8 cellular contexts compared by ENCODE assay signal in genomic region chr9:4299006-4299795, GRCh38. TPM values are rescaled to one million over a fixed set of nuclear protein-coding genes. Genes with fewer than 3 reads are reported as not detected.
DNase-seq lines count a peak whose midpoint lies in the region; ATAC-seq and TF ChIP-seq lines count a peak whose summit lies in the region.

No MANE protein-coding gene starts in this region.

- no peak overlapping the region for H3K27ac ChIP-seq in CD4-positive, alpha-beta memory T cell (ENCODE audit: low read depth, low read length)
- no peak overlapping the region for H3K27ac ChIP-seq in HUES6 (ENCODE audit: low read depth, low read length)

- peaks cover 0 to 12% of the 10 kb centered on the region in 2 donors for H3K36me3 Mint-ChIP-seq in CD4-positive, alpha-beta memory T cell

- no peaks in the 10 kb centered on the region for H3K27me3 ChIP-seq in CD4-positive, alpha-beta memory T cell (ENCODE audit: insufficient read depth, low read length)
- H3K27me3 ChIP-seq in HUES6 (ENCODE audit: control insufficient read depth, insufficient read depth, low read length): peaks cover 71% of the 10 kb centered on the region

- H3K4me3 ChIP-seq in CD4-positive, alpha-beta memory T cell (ENCODE audit: low read length in 2 of 2): peak overlapping the region; percentile 26 to 72
- H3K4me3 ChIP-seq in HUES6 (ENCODE audit: low read depth, low read length): peak overlapping the region; percentile 71

- intact Hi-C loops in CD4-positive, alpha-beta memory T cell (cut with micrococcal nuclease): loop anchor here (2.0 kb wide), 1 partner anchor 772 kb away; the partner anchor contains the start of gene RFX3

- no peaks in the 10 kb centered on the region for H3K36me3 ChIP-seq in CD4-positive, alpha-beta memory T cell (ENCODE audit: insufficient read depth, low read length)
- no peaks in the 10 kb centered on the region for H3K36me3 ChIP-seq in HUES6 (ENCODE audit: control insufficient read depth, insufficient read depth, low read length)

- peak overlapping the region in 6 of 7 donors; percentile 25 to 91 (median 62) for H3K27ac Mint-ChIP-seq in CD4-positive, alpha-beta memory T cell

- peak overlapping the region; percentile 93 to 98 (median 96) for H3K4me3 Mint-ChIP-seq in CD4-positive, alpha-beta memory T cell

- CTCF ChIA-PET in CD4-positive, alpha-beta memory T cell (lab: Charles Lee; ENCODE audit: partially characterized antibody): no interaction called here

- no peak for TF ChIP-seq CTCF in omental fat pad (IDR thresholded peaks at IDR 0.05)

- peak; percentile 13 for ATAC-seq in omental fat pad (ENCODE audit: low FRiP score)
- ATAC-seq in HG03039 (IDR thresholded peaks at IDR 0.05; ENCODE audit: unreplicated experiment): no peak
- ATAC-seq in GM21528 (IDR thresholded peaks at IDR 0.05; ENCODE audit: low FRiP score, unreplicated experiment): no peak

- H3K27me3 Mint-ChIP-seq in CD4-positive, alpha-beta memory T cell: peaks cover 16 to 39% of the 10 kb centered on the region in 2 donors

- DNase-seq in CD4-positive, alpha-beta memory T cell: peak in 3 of 5 donors; percentile 14 to 29 (median 19)
- DNase-seq in activated T-cell treated with anti-CD3 and anti-CD28 coated beads, Interleukin-2, amount 50 U/mL, for 48 hours: peak; percentile 62 to 63
- DNase-seq in glomerular visceral epithelial cell (ENCODE audit: extremely low spot score) (peak; percentile 58), omental fat pad (ENCODE audit: low spot score) (no peak), amniotic stem cell (lab: John Stamatoyannopoulos, UW) (no peak)

- H3K9me3 ChIP-seq in CD4-positive, alpha-beta memory T cell (ENCODE audit: control insufficient read depth in 1 of 2, low read length in 2 of 2): no peaks in the 10 kb centered on the region
- no peaks in the 10 kb centered on the region for H3K9me3 ChIP-seq in HUES6 (ENCODE audit: control insufficient read depth, insufficient read depth, low read depth, low read length)

- POLR2A ChIA-PET in CD4-positive, alpha-beta memory T cell (lab: Charles Lee; ENCODE audit: partially characterized antibody): no interaction called here

- H3K9ac ChIP-seq in HUES6 (ENCODE audit: low read length): peak overlapping the region; percentile 21

- H3K9me3 Mint-ChIP-seq in CD4-positive, alpha-beta memory T cell: peaks cover 0 to 3% (median 0%) of the 10 kb centered on the region in 8 donors

- H3K4me1 Mint-ChIP-seq in CD4-positive, alpha-beta memory T cell: peaks cover 4 to 32% (median 19%) of the 10 kb centered on the region in 4 donors

- peaks cover 16% of the 10 kb centered on the region for H3K4me1 ChIP-seq in CD4-positive, alpha-beta memory T cell (ENCODE audit: insufficient read depth, low read length)
- peaks cover 7% of the 10 kb centered on the region for H3K4me1 ChIP-seq in HUES6 (ENCODE audit: control insufficient read depth, insufficient read depth, low read length)

RNA-seq across cellular contexts. Expression of gene GLIS3, which starts 0.7 kb away (rescaled TPM):
- 1 to 10 TPM; 2.0 to 2.8 TPM for total RNA-seq in CD4-positive, alpha-beta memory T cell
- polyA plus RNA-seq in CD4-positive, alpha-beta memory T cell: under 1 TPM in 1 of 2 donors, not detected in 1; 0.61 TPM
- 10 to 100 TPM; 26.9 to 90.8 (median 44.9) TPM for total RNA-seq in omental fat pad

Comparison
In these comparisons a context has a peak if more than half of its experiments do, and no peak if none do; other contexts are left out.
1. DNase-seq: peak in CD4-positive, alpha-beta memory T cell (3 of 5), activated T-cell treated with anti-CD3 and anti-CD28 coated beads, Interleukin-2, amount 50 U/mL, for 48 hours (2 of 2) and glomerular visceral epithelial cell (single experiment); none in omental fat pad (single experiment) and amniotic stem cell (single experiment).
2. RNA of gene GLIS3, which starts 0.7 kb away (total RNA-seq): 26.9 to 90.8 TPM in omental fat pad; 2.0 to 2.8 TPM in CD4-positive, alpha-beta memory T cell; every median in the first group is over 4 times any median in the second.